In the genomic region with DNA sequence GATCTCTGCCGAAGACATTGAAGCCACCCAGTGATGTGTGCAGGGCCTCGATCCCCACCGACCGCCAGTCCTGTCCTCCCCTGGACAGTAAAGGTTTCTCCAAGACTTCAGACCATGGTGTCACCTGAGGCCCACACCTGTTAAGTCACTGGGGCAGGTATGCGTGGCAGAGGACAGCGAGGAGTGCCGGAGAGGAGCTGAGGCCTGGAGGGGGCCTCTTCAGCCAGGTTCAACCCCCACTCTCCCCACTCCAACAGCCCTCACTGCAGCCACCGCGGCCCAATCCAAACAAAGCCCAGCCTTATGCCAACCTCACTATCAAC, we compare ENCODE assay signal across 1 cellular context.
TF ChIP-seq lines count a peak whose summit lies in the region.

No MANE protein-coding gene starts in this region.

TF ChIP-seq in GM12878, 131 proteins besides CTCF, POLR2A, EP300 and RAD21 (continued from another document):
- TF ChIP-seq, protein P1, sequence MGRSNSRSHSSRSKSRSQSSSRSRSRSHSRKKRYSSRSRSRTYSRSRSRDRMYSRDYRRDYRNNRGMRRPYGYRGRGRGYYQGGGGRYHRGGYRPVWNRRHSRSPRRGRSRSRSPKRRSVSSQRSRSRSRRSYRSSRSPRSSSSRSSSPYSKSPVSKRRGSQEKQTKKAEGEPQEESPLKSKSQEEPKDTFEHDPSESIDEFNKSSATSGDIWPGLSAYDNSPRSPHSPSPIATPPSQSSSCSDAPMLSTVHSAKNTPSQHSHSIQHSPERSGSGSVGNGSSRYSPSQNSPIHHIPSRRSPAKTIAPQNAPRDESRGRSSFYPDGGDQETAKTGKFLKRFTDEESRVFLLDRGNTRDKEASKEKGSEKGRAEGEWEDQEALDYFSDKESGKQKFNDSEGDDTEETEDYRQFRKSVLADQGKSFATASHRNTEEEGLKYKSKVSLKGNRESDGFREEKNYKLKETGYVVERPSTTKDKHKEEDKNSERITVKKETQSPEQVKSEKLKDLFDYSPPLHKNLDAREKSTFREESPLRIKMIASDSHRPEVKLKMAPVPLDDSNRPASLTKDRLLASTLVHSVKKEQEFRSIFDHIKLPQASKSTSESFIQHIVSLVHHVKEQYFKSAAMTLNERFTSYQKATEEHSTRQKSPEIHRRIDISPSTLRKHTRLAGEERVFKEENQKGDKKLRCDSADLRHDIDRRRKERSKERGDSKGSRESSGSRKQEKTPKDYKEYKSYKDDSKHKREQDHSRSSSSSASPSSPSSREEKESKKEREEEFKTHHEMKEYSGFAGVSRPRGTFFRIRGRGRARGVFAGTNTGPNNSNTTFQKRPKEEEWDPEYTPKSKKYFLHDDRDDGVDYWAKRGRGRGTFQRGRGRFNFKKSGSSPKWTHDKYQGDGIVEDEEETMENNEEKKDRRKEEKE (IDR thresholded peaks at IDR 0.05): no peak
- TF ChIP-seq, protein P2, sequence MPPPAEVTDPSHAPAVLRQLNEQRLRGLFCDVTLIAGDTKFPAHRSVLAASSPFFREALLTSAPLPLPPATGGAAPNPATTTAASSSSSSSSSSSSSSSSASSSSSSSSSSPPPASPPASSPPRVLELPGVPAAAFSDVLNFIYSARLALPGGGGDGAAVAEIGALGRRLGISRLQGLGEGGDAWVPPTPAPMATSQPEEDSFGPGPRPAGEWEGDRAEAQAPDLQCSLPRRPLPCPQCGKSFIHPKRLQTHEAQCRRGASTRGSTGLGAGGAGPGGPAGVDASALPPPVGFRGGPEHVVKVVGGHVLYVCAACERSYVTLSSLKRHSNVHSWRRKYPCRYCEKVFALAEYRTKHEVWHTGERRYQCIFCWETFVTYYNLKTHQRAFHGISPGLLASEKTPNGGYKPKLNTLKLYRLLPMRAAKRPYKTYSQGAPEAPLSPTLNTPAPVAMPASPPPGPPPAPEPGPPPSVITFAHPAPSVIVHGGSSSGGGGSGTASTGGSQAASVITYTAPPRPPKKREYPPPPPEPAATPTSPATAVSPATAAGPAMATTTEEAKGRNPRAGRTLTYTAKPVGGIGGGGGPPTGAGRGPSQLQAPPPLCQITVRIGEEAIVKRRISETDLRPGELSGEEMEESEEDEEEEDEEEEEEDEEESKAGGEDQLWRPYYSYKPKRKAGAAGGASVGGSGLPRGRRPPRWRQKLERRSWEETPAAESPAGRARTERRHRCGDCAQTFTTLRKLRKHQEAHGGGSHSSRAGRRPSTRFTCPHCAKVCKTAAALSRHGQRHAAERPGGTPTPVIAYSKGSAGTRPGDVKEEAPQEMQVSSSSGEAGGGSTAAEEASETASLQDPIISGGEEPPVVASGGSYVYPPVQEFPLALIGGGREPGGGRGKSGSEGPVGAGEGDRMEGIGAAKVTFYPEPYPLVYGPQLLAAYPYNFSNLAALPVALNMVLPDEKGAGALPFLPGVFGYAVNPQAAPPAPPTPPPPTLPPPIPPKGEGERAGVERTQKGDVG (CRISPR knock-in tag; IDR thresholded peaks at IDR 0.05): no peak
- no peak for TF ChIP-seq HCFC1 (IDR thresholded peaks at IDR 0.05; ENCODE audit: low read length)
TF ChIP-seq in GM12878: peak in this region for 0.
